26 cellular contexts compared by ENCODE assay signal in genomic region chr22:39215070-39215396, GRCh38. TPM values are rescaled to one million over a fixed set of nuclear protein-coding genes. Genes with fewer than 3 reads are reported as not detected.
DNase-seq lines count a peak whose midpoint lies in the region; ATAC-seq, FAIRE-seq and TF ChIP-seq lines count a peak whose summit lies in the region.
"Had no signal": no experiment of that assay in that cellular context is flagged by ENCODE, and none has a peak within 500 bp of the region (broad histone marks: within the 10 kb centered on the region; RNA-seq: fewer than 3 reads in every experiment).

No MANE protein-coding gene starts in this region.

- H3K9me3 ChIP-seq in A549, result no peaks in the 10 kb centered on the region
- no peaks in the 10 kb centered on the region for H3K9me3 ChIP-seq in HUES64 (ENCODE audit: insufficient read depth, low read depth, low read length)
- no peaks in the 10 kb centered on the region for H3K9me3 ChIP-seq in endothelial cell of umbilical vein (replicated peaks; ENCODE audit: control insufficient read depth, insufficient read depth, low read length)
- H3K9me3 ChIP-seq in osteoblast (ENCODE audit: low read depth, low read length), result no peaks in the 10 kb centered on the region
- H3K9me3 ChIP-seq: SK-N-SH had no signal

- peaks cover 27% of the 10 kb centered on the region for H3K4me1 ChIP-seq in A549
- peaks cover 31% of the 10 kb centered on the region for H3K4me1 ChIP-seq in HUES64 (ENCODE audit: insufficient read depth, low read length)
- H3K4me1 ChIP-seq in endothelial cell of umbilical vein (ENCODE audit: control insufficient read depth, extremely low read depth, insufficient read depth, low read length), result peaks cover 16% of the 10 kb centered on the region
- peaks cover 5% of the 10 kb centered on the region for H3K4me1 ChIP-seq in osteoblast (ENCODE audit: insufficient read depth, low read length)
- H3K4me1 ChIP-seq: BLaER1 had no signal

- peak overlapping the region; percentile 68; the same call in 1 of the 2 replicates for H3K9ac ChIP-seq in HUES64 (ENCODE audit: low read depth, low read length)
- no peak overlapping the region for H3K9ac ChIP-seq in endothelial cell of umbilical vein (replicated peaks; ENCODE audit: extremely low read depth, insufficient read depth, low read length)
- H3K9ac ChIP-seq: BLaER1, SK-N-SH had no signal

- peaks cover 14% of the 10 kb centered on the region for H3K9me3 Mint-ChIP-seq in nephron
- peaks cover 5% of the 10 kb centered on the region for H3K9me3 Mint-ChIP-seq in activated naive CD4-positive, alpha-beta T cell treated with anti-CD3 and anti-CD28 coated beads, Interleukin-2, amount 10 ng/mL, durations not matched to agents 7 days and 5 days

- no peak overlapping the region for H3K4me3 Mint-ChIP-seq in nephron
- no peak overlapping the region for H3K4me3 Mint-ChIP-seq in activated naive CD4-positive, alpha-beta T cell treated with anti-CD3 and anti-CD28 coated beads, Interleukin-2, amount 10 ng/mL, durations not matched to agents 7 days and 5 days
- H3K4me3 Mint-ChIP-seq: activated naive CD4-positive, alpha-beta T cell treated with anti-CD3 and anti-CD28 coated beads for 36 hours had no signal

- intact Hi-C loops in endothelial cell of umbilical vein (cut with micrococcal nuclease), result no loop called here

- H3K9me1 ChIP-seq in endothelial cell of umbilical vein (replicated peaks; ENCODE audit: control insufficient read depth, extremely low read depth, insufficient read depth, low read length), result no peaks in the 10 kb centered on the region

- FAIRE-seq in A549 (lab: Jason Lieb, UNC) (no peak), endothelial cell of umbilical vein (lab: Jason Lieb, UNC) (peak; percentile 4)
- FAIRE-seq: GM12892, GM19239 had no signal

- H2AFZ ChIP-seq in endothelial cell of umbilical vein (ENCODE audit: low read depth, low read length) (no peak overlapping the region), osteoblast (ENCODE audit: low read length) (no peak overlapping the region)

- TSS peak; percentile 67 for BruUV-seq in endothelial cell of umbilical vein (replicated peaks; lab: Mats Ljungman, UMichigan)

- H3K4me3 ChIP-seq in A549 (no peak overlapping the region), HUES64 (ENCODE audit: low read length) (no peak overlapping the region), endothelial cell of umbilical vein (replicated peaks in 1 of 3; ENCODE audit: insufficient read depth in 1 of 3, low read depth in 1 of 3, low read length in 3 of 3) (no peak overlapping the region), osteoblast (ENCODE audit: insufficient read depth, low read length) (no peak overlapping the region)
- H3K4me3 ChIP-seq: BLaER1, dorsolateral prefrontal cortex, lung had no signal

- TF ChIP-seq POLR2A in A549 (IDR thresholded peaks at IDR 0.05; ENCODE audit: low read length) (no peak), endothelial cell of umbilical vein (IDR thresholded peaks at IDR 0.05; ENCODE audit: low read depth, low read length) (no peak)

- H3K27me3 Mint-ChIP-seq in nephron (ENCODE audit: low read depth), result peaks cover 13% of the 10 kb centered on the region
- H3K27me3 Mint-ChIP-seq in activated naive CD4-positive, alpha-beta T cell treated with anti-CD3 and anti-CD28 coated beads, Interleukin-2, amount 10 ng/mL, durations not matched to agents 7 days and 5 days, result peaks cover 60% of the 10 kb centered on the region

- TF ChIP-seq EP300 in A549 (IDR thresholded peaks at IDR 0.05), result no peak

- POLR2A ChIA-PET in A549 (lab: Yijun Ruan, JAX) (no interaction called here), endothelial cell of umbilical vein (lab: Charles Lee) (interaction anchor here (2.7 kb wide), 1 partner anchor 40 kb away, joined by 7 read pairs; no protein-coding TSS in a partner anchor)

- WGBS in A549 (ENCODE audit: missing lambda C conversion rate), result 80% methylated on average over 6 of the region's 6 CpGs
- 69% methylated on average over 6 of the region's 6 CpGs for WGBS in HUES64

- dilution Hi-C loops in endothelial cell of umbilical vein (cut with MboI; ENCODE audit: extremely low pct_ligation_motif_present, low sequenced_read_pairs), result no loop called here

- peak overlapping the region; percentile 4 to 79; a peak in 3 of 6 replicates for H3K27ac ChIP-seq in A549
- H3K27ac ChIP-seq in HUES64 (ENCODE audit: low read depth, low read length), result peak overlapping the region; percentile 95
- peak overlapping the region; percentile 46 for H3K27ac ChIP-seq in endothelial cell of umbilical vein (ENCODE audit: insufficient read depth, low read depth, low read length)
- no peak overlapping the region for H3K27ac ChIP-seq in osteoblast (ENCODE audit: low read depth, low read length)
- H3K27ac ChIP-seq: BLaER1, dorsolateral prefrontal cortex had no signal

- H3K79me2 ChIP-seq in endothelial cell of umbilical vein (ENCODE audit: control insufficient read depth, insufficient read depth, low read length) (no peaks in the 10 kb centered on the region), osteoblast (ENCODE audit: insufficient read depth, low read length) (no peaks in the 10 kb centered on the region)

- TF ChIP-seq RAD21 in A549 (conservative IDR thresholded peaks at IDR 0.05 in 1 of 2, IDR thresholded peaks at IDR 0.05 in 1 of 2), result no peak

- peak overlapping the region; percentile 22 to 47 (median 34) for H3K27ac Mint-ChIP-seq in nephron
- no peak overlapping the region for H3K27ac Mint-ChIP-seq in activated naive CD4-positive, alpha-beta T cell treated with anti-CD3 and anti-CD28 coated beads, Interleukin-2, amount 10 ng/mL, durations not matched to agents 7 days and 5 days
- H3K27ac Mint-ChIP-seq: activated naive CD4-positive, alpha-beta T cell treated with anti-CD3 and anti-CD28 coated beads for 36 hours; naive B cell had no signal

- H4K20me1 ChIP-seq in endothelial cell of umbilical vein (replicated peaks; ENCODE audit: control insufficient read depth, extremely low read depth, insufficient read depth, low read length), result no peaks in the 10 kb centered on the region
- no peaks in the 10 kb centered on the region for H4K20me1 ChIP-seq in osteoblast (ENCODE audit: insufficient read depth, low read length)
- H4K20me1 ChIP-seq: BLaER1 had no signal

- no peak for ATAC-seq in A549
- ATAC-seq in HG02938 (IDR thresholded peaks at IDR 0.05; ENCODE audit: unreplicated experiment), result no peak

- H3K27me3 ChIP-seq in HUES64 (ENCODE audit: insufficient read depth, low read length), result no peaks in the 10 kb centered on the region
- H3K27me3 ChIP-seq in endothelial cell of umbilical vein (ENCODE audit: control insufficient read depth in 2 of 2, insufficient read depth in 2 of 2, low read length in 2 of 2), result no peaks in the 10 kb centered on the region
- H3K27me3 ChIP-seq in osteoblast (ENCODE audit: insufficient read depth, low read length), result peaks cover 10% of the 10 kb centered on the region
- H3K27me3 ChIP-seq: BLaER1, dorsolateral prefrontal cortex had no signal

- DNase-seq in A549 (ENCODE audit: low read depth in 1 of 2, low spot score in 1 of 2), result no peak
- DNase-seq in endothelial cell of umbilical vein (ENCODE audit: low read depth, low spot score), result no peak
- no peak for DNase-seq in midbrain (lab: John Stamatoyannopoulos, UW)
- DNase-seq in activated naive CD4-positive, alpha-beta T cell treated with anti-CD3 and anti-CD28 coated beads, Interleukin-2, amount 10 ng/mL, durations not matched to agents 7 days and 5 days, result no peak
- DNase-seq in osteoblast (ENCODE audit: insufficient read length, low spot score, missing footprints), result no peak
- DNase-seq: activated CD4-positive, alpha-beta T cell treated with anti-CD3 and anti-CD28 coated beads, Interleukin-2, amount 50 U/mL, for 48 hours; activated CD4-positive, CD25-positive, alpha-beta regulatory T cell; activated naive CD4-positive, alpha-beta T cell treated with anti-CD3 and anti-CD28 coated beads for 36 hours; activated T-cell treated with anti-CD3 and anti-CD28 coated beads, Interleukin-2, amount 50 U/mL, for 1 hour; amygdala; caudate nucleus; KG1; naive B cell; NCI-H146; NCI-H524 treated with DMSO at 0.1 percent for 48 hours; right cardiac atrium; SK-N-SH; T-helper 9 cell had no signal

- peaks cover 10% of the 10 kb centered on the region for H3K4me1 Mint-ChIP-seq in nephron
- no peaks in the 10 kb centered on the region for H3K4me1 Mint-ChIP-seq in activated naive CD4-positive, alpha-beta T cell treated with anti-CD3 and anti-CD28 coated beads, Interleukin-2, amount 10 ng/mL, durations not matched to agents 7 days and 5 days

- H3K4me2 ChIP-seq in A549 (peak overlapping the region; percentile 49), endothelial cell of umbilical vein (ENCODE audit: insufficient read depth, low read length) (peak overlapping the region; percentile 25), osteoblast (ENCODE audit: insufficient read depth, low read length) (no peak overlapping the region)
- H3K4me2 ChIP-seq: BLaER1, SK-N-SH had no signal

- CTCF ChIA-PET in A549 (lab: Yijun Ruan, JAX), result interaction anchor here (0.7 to 1.3 kb wide), 4 partner anchors 22 to 92 kb away, joined by 3 to 4 read pairs (median 3); no protein-coding TSS in a partner anchor
- CTCF ChIA-PET in endothelial cell of umbilical vein (lab: Charles Lee), result interaction anchor here (1.2 to 2.1 kb wide), 10 partner anchors 8 to 447 kb away, joined by 3 to 12 read pairs (median 4); no protein-coding TSS in a partner anchor
- CTCF ChIA-PET in activated naive CD4-positive, alpha-beta T cell treated with anti-CD3 and anti-CD28 coated beads, Interleukin-2, amount 10 ng/mL, durations not matched to agents 7 days and 5 days (lab: Charles Lee), result interaction anchor here (0.8 to 2.4 kb wide), 7 partner anchors 9 to 102 kb away, joined by 3 to 8 read pairs (median 3); no protein-coding TSS in a partner anchor

- TF ChIP-seq CTCF in A549 (IDR thresholded peaks at IDR 0.05) (no peak), endothelial cell of umbilical vein (IDR thresholded peaks at IDR 0.05; ENCODE audit: extremely low read depth in 1 of 2, insufficient read depth in 1 of 2, low read depth in 1 of 2, low read length in 2 of 2) (no peak), nephron (IDR thresholded peaks at IDR 0.05; ENCODE audit: unreplicated experiment in 3 of 3) (no peak), osteoblast (IDR thresholded peaks at IDR 0.05; ENCODE audit: extremely low read depth, low read depth, low read length) (no peak)

- H3K36me3 ChIP-seq in HUES64 (ENCODE audit: insufficient read depth, low read length), result no peaks in the 10 kb centered on the region
- H3K36me3 ChIP-seq in endothelial cell of umbilical vein (ENCODE audit: control insufficient read depth in 2 of 2, extremely low read depth in 1 of 2, insufficient read depth in 2 of 2, low read length in 2 of 2), result no peaks in the 10 kb centered on the region
- H3K36me3 ChIP-seq in osteoblast (ENCODE audit: insufficient read depth, low read length), result no peaks in the 10 kb centered on the region
- H3K36me3 ChIP-seq: BLaER1 had no signal

- H3K36me3 Mint-ChIP-seq in nephron (ENCODE audit: low read depth), result peaks cover 2% of the 10 kb centered on the region
- H3K36me3 Mint-ChIP-seq in activated naive CD4-positive, alpha-beta T cell treated with anti-CD3 and anti-CD28 coated beads, Interleukin-2, amount 10 ng/mL, durations not matched to agents 7 days and 5 days, result peaks cover 1% of the 10 kb centered on the region

RNA-seq across cellular contexts. Expression of gene PDGFB, which starts 29.7 kb away (rescaled TPM):
- polyA plus RNA-seq in A549 (2011; rRNA removed), result 4.0 and 4.5 TPM in 2 replicates
- 4.0 and 5.2 TPM in 2 replicates for polyA plus RNA-seq in A549 (2012; cell fraction: cytosol; rRNA removed)
- 7.2 and 9.2 TPM in 2 replicates for polyA plus RNA-seq in A549 (2012; cell fraction: nucleus; rRNA removed)
- 2.1 to 3.3 TPM (median 3.0 TPM) in 3 replicates for polyA plus RNA-seq in A549 (2017; fragmentation: RNase III; extraction: RNeasy Plus Mini Kit Qiagen cat#74134 plus additional on column Dnase treatment)
- polyA minus RNA-seq in A549 (2011; rRNA and poly(A)+ RNA removed), result 3.2 and 4.7 TPM in 2 replicates
- 1.8 TPM for polyA plus RNA-seq in HUES64 (2013, experiment 1 of 2)
- polyA plus RNA-seq in HUES64 (2013, experiment 2 of 2), result 2.9 TPM
- 240 and 273 TPM in 2 replicates for total RNA-seq in endothelial cell of umbilical vein
- polyA plus RNA-seq in endothelial cell of umbilical vein, result 135 and 179 TPM in 2 replicates
- 144 and 170 TPM in 2 replicates for polyA plus RNA-seq in endothelial cell of umbilical vein (2011; cell fraction: cytosol; rRNA removed)
- 102 and 122 TPM in 2 replicates for polyA plus RNA-seq in endothelial cell of umbilical vein (2011; cell fraction: nucleus; rRNA removed)
- polyA plus RNA-seq in endothelial cell of umbilical vein (2012), result 57.8 and 101 TPM in 2 replicates
- 185 and 212 TPM in 2 replicates for polyA minus RNA-seq in endothelial cell of umbilical vein
- 3.4 TPM for polyA minus RNA-seq in endothelial cell of umbilical vein (2011; cell fraction: cytosol; rRNA and poly(A)+ RNA removed)
- 44.9 and 58.4 TPM in 2 replicates for polyA minus RNA-seq in endothelial cell of umbilical vein (2011; cell fraction: nucleus; rRNA and poly(A)+ RNA removed)
- total RNA-seq in osteoblast, result under 0.01 TPM in 1 of 2 replicates, not detected in the other

Comparison
In these comparisons a context has a peak if more than half of its experiments do, and no peak if none do; other contexts are left out.
1. RNA of gene PDGFB, which starts 29.7 kb away (total RNA-seq): 240 to 273 TPM in endothelial cell of umbilical vein; under 0.01 TPM in osteoblast; every median in the first group is over 100 times any median in the second.